ENCODE assay signal across 9 cellular contexts in genomic region chr3:175149675-175150074, GRCh38.
A peak's percentile ranks its signal among the peaks of the same experiment; 100 is the strongest.
DNase-seq lines count a peak whose midpoint lies in the region; ATAC-seq and TF ChIP-seq lines count a peak whose summit lies in the region.
"Had no signal": no experiment of that assay in that cellular context is flagged by ENCODE, and none has a peak within 500 bp of the region (broad histone marks: within the 10 kb centered on the region; RNA-seq: fewer than 3 reads in every experiment).

No MANE protein-coding gene starts in this region.

- peak; percentile 79 for ATAC-seq in GM21825 (IDR thresholded peaks at IDR 0.05; ENCODE audit: unreplicated experiment)
- ATAC-seq in GM19452 (IDR thresholded peaks at IDR 0.05; ENCODE audit: unreplicated experiment): no peak

- DNase-seq in NCI-H1105 (lab: John Stamatoyannopoulos, UW) (peak; percentile 100), UCSD-AML1 (lab: John Stamatoyannopoulos, UW; ENCODE audit: unreplicated experiment) (peak; percentile 6), cardiac septum (ENCODE audit: low spot score) (no peak), NOMO-1 (lab: John Stamatoyannopoulos, UW; ENCODE audit: unreplicated experiment in 2 of 2) (no peak)
- DNase-seq in activated CD8-positive, alpha-beta memory T cell treated with anti-CD3 and anti-CD28 coated beads, Interleukin-2, amount 50 U/mL, for 4 hours: no peak

- intact Hi-C loops in cardiac septum (cut with DNase I): no loop called here

- TF ChIP-seq CTCF in 22Rv1 (IDR thresholded peaks at IDR 0.05): no peak

- H3K27ac ChIP-seq in 22Rv1: peak overlapping the region; percentile 92
- H3K27ac ChIP-seq: HL-60 had no signal

Comparison
In these comparisons a context has a peak if more than half of its experiments do, and no peak if none do; other contexts are left out.
1. DNase-seq: peak in NCI-H1105 (single experiment) and UCSD-AML1 (single experiment); none in cardiac septum (single experiment), activated CD8-positive, alpha-beta memory T cell treated with anti-CD3 and anti-CD28 coated beads, Interleukin-2, amount 50 U/mL, for 4 hours (single experiment) and NOMO-1 (0 of 2).